Comparison of ENCODE assay signal across 11 cellular contexts in genomic region chr4:183241322-183241640, GRCh38.
DNase-seq lines count a peak whose midpoint lies in the region; ATAC-seq and TF ChIP-seq lines count a peak whose summit lies in the region.
"Had no signal": no experiment of that assay in that cellular context is flagged by ENCODE, and none has a peak within 500 bp of the region (broad histone marks: within the 10 kb centered on the region; RNA-seq: fewer than 3 reads in every experiment).

No MANE protein-coding gene starts in this region.

- no peaks in the 10 kb centered on the region for H3K9me3 ChIP-seq in Panc1 (ENCODE audit: control insufficient read depth, insufficient read depth, low read depth, low read length)
- H3K9me3 ChIP-seq in CD8-positive, alpha-beta memory T cell (ENCODE audit: low read length): no peaks in the 10 kb centered on the region

- CTCF ChIA-PET in Panc1 (lab: Charles Lee): no interaction called here
- CTCF ChIA-PET in CD8-positive, alpha-beta memory T cell (lab: Charles Lee): interaction anchor here (1.1 kb wide), 1 partner anchor 303 kb away, joined by 3 read pairs; no protein-coding TSS in a partner anchor

- TF ChIP-seq CTCF in Panc1 (IDR thresholded peaks at IDR 0.05): no peak

- BruUV-seq in Panc1 (replicated peaks; lab: Mats Ljungman, UMichigan): no TSS peak

- in situ Hi-C loops in Panc1 (cut with HindIII; ENCODE audit: low pct_unique_long_range_greater_than_20kb, low sequenced_read_pairs) (no loop called here), ACHN (cut with HindIII; ENCODE audit: low pct_ligation_motif_present, low pct_unique_long_range_greater_than_20kb, low sequenced_read_pairs) (no loop called here)

- no peak overlapping the region for H3K4me3 ChIP-seq in Panc1 (ENCODE audit: low read depth in 2 of 2, low read length in 2 of 2)
- H3K4me3 ChIP-seq in CD8-positive, alpha-beta memory T cell (ENCODE audit: low read length): no peak overlapping the region

- H3K9me3 Mint-ChIP-seq in CD8-positive, alpha-beta memory T cell: no peaks in the 10 kb centered on the region

- no peaks in the 10 kb centered on the region for H3K27me3 ChIP-seq in Panc1 (ENCODE audit: control insufficient read depth, insufficient read depth, low read length)
- no peaks in the 10 kb centered on the region for H3K27me3 ChIP-seq in CD8-positive, alpha-beta memory T cell (ENCODE audit: insufficient read depth, low read length, poor library complexity, severe bottlenecking)

- H3K36me3 ChIP-seq in Panc1 (ENCODE audit: control insufficient read depth, insufficient read depth, low read length): peaks cover 3% of the 10 kb centered on the region; the same call in 1 of the 2 replicates
- no peaks in the 10 kb centered on the region for H3K36me3 ChIP-seq in CD8-positive, alpha-beta memory T cell (ENCODE audit: insufficient read depth, low read length)

- H3K4me1 ChIP-seq in Panc1 (ENCODE audit: control insufficient read depth, insufficient read depth, low read length): peaks cover 34% of the 10 kb centered on the region
- no peaks in the 10 kb centered on the region for H3K4me1 ChIP-seq in CD8-positive, alpha-beta memory T cell (ENCODE audit: insufficient read depth, low read length)

- H3K27ac ChIP-seq in Panc1 (ENCODE audit: low read length): peak overlapping the region; percentile 89
- no peak overlapping the region for H3K27ac ChIP-seq in epithelial cell of prostate
- H3K27ac ChIP-seq in CD8-positive, alpha-beta memory T cell (ENCODE audit: low read depth, low read length): no peak overlapping the region

- POLR2A ChIA-PET in Panc1 (lab: Charles Lee): no interaction called here
- POLR2A ChIA-PET in CD8-positive, alpha-beta memory T cell (lab: Charles Lee): no interaction called here

- no peak overlapping the region for H3K27ac Mint-ChIP-seq in CD8-positive, alpha-beta memory T cell
- H3K27ac Mint-ChIP-seq: CD4-positive, CD25-positive, alpha-beta regulatory T cell had no signal

- ATAC-seq in Panc1: peak; percentile 79

- no peak overlapping the region for H3K4me3 Mint-ChIP-seq in CD8-positive, alpha-beta memory T cell
- H3K4me3 Mint-ChIP-seq: CD4-positive, CD25-positive, alpha-beta regulatory T cell had no signal

- DNase-seq in COLO829 (ENCODE audit: low spot score) (peak; percentile 73), Panc1 (ENCODE audit: low read depth, low spot score) (no peak), epithelial cell of prostate (ENCODE audit: low read depth, low spot score) (peak; percentile 37), myocyte (ENCODE audit: low read depth) (peak; percentile 73), ACHN (no peak), mesenteric fat pad (ENCODE audit: low spot score) (no peak)
- no peak for DNase-seq in stimulated activated CD4-positive, alpha-beta T cell treated with anti-CD3 and anti-CD28 coated beads, Interleukin-4, amount 100 ng/mL, for 24 hours
- no peak for DNase-seq in CD8-positive, alpha-beta memory T cell
- DNase-seq: CD4-positive, CD25-positive, alpha-beta regulatory T cell; NCI-H2029; occipital lobe had no signal

- peaks cover 0 to 11% (median 0%) of the 10 kb centered on the region in 3 donors for H3K36me3 Mint-ChIP-seq in CD8-positive, alpha-beta memory T cell
- H3K36me3 Mint-ChIP-seq: CD4-positive, CD25-positive, alpha-beta regulatory T cell had no signal

- intact Hi-C loops in Panc1 (cut with micrococcal nuclease; ENCODE audit: unreplicated experiment): no loop called here

- peaks cover 0 to 21% of the 10 kb centered on the region in 2 donors for H3K27me3 Mint-ChIP-seq in CD8-positive, alpha-beta memory T cell
- H3K27me3 Mint-ChIP-seq: CD4-positive, CD25-positive, alpha-beta regulatory T cell had no signal

- H3K4me1 Mint-ChIP-seq in CD8-positive, alpha-beta memory T cell: no peaks in the 10 kb centered on the region
- H3K4me1 Mint-ChIP-seq: CD4-positive, CD25-positive, alpha-beta regulatory T cell had no signal

Comparison
In these comparisons a context has a peak if more than half of its experiments do, and no peak if none do; other contexts are left out.
1. DNase-seq: peak in COLO829 (single experiment), epithelial cell of prostate (single experiment) and myocyte (single experiment); none in Panc1 (single experiment), stimulated activated CD4-positive, alpha-beta T cell treated with anti-CD3 and anti-CD28 coated beads, Interleukin-4, amount 100 ng/mL, for 24 hours (single experiment), ACHN (single experiment), mesenteric fat pad (single experiment) and CD8-positive, alpha-beta memory T cell (0 of 5).